Comparison of ENCODE assay signal across 1 cellular context in the genomic region with DNA sequence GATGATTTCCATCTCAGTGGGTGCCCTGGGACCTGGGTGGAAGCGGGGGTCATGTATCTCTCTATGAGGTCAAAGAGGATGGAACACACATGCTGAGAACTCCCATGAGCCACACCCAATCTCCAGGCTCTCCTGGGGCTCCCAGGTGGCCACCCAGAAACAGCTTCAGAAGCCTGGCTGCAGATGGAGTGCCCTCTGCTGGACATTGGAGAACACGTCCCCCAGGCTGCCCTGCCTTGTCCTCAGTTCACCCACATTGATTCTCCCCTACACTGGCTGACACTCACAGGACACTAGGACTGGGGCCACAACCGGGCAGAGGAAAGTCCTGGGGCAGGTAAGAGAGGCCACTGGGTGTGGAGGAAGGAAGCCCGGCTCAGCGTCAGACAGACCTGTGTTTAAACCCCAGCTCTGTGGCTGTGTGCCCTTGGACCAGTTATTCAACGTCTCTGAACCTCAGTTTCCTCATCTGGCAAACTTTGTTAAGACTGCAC.
TF ChIP-seq lines count a peak whose summit lies in the region.

No MANE protein-coding gene starts in this region.

TF ChIP-seq in GM12878, 131 proteins besides CTCF, POLR2A, EP300 and RAD21 (continued from another document):
- TF ChIP-seq, protein P1, sequence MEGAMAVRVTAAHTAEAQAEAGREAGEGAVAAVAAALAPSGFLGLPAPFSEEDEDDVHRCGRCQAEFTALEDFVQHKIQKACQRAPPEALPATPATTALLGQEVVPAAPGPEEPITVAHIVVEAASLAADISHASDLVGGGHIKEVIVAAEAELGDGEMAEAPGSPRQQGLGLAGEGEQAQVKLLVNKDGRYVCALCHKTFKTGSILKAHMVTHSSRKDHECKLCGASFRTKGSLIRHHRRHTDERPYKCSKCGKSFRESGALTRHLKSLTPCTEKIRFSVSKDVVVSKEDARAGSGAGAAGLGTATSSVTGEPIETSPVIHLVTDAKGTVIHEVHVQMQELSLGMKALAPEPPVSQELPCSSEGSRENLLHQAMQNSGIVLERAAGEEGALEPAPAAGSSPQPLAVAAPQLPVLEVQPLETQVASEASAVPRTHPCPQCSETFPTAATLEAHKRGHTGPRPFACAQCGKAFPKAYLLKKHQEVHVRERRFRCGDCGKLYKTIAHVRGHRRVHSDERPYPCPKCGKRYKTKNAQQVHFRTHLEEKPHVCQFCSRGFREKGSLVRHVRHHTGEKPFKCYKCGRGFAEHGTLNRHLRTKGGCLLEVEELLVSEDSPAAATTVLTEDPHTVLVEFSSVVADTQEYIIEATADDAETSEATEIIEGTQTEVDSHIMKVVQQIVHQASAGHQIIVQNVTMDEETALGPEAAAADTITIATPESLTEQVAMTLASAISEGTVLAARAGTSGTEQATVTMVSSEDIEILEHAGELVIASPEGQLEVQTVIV (IDR thresholded peaks at IDR 0.05; ENCODE audit: borderline replicate concordance, partially characterized antibody), result no peak
- TF ChIP-seq, protein P2, sequence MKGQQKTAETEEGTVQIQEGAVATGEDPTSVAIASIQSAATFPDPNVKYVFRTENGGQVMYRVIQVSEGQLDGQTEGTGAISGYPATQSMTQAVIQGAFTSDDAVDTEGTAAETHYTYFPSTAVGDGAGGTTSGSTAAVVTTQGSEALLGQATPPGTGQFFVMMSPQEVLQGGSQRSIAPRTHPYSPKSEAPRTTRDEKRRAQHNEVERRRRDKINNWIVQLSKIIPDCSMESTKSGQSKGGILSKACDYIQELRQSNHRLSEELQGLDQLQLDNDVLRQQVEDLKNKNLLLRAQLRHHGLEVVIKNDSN (IDR thresholded peaks at IDR 0.05; ENCODE audit: borderline replicate concordance, extremely low read length, insufficient read depth, low read depth, low read length), result no peak
- no peak for TF ChIP-seq NR2C2 (IDR thresholded peaks at IDR 0.05; ENCODE audit: borderline replicate concordance, control insufficient read depth, insufficient read length, low read depth)
- no peak for TF ChIP-seq SP1 (IDR thresholded peaks at IDR 0.05; ENCODE audit: low read depth, low read length)
- TF ChIP-seq BHLHE40 (IDR thresholded peaks at IDR 0.05; ENCODE audit: borderline replicate concordance in 1 of 2, low read depth in 2 of 2, low read length in 1 of 2), result peak in 1 of 2 experiments; percentile 9; a peak in 1 of 4 replicates
- TF ChIP-seq POLR2AphosphoS5 (IDR thresholded peaks at IDR 0.05; ENCODE audit: low read length), result no peak
- TF ChIP-seq SUPT20H (IDR thresholded peaks at IDR 0.05; ENCODE audit: borderline replicate concordance, control insufficient read depth, low read depth, low read length), result no peak
- TF ChIP-seq, protein P3, sequence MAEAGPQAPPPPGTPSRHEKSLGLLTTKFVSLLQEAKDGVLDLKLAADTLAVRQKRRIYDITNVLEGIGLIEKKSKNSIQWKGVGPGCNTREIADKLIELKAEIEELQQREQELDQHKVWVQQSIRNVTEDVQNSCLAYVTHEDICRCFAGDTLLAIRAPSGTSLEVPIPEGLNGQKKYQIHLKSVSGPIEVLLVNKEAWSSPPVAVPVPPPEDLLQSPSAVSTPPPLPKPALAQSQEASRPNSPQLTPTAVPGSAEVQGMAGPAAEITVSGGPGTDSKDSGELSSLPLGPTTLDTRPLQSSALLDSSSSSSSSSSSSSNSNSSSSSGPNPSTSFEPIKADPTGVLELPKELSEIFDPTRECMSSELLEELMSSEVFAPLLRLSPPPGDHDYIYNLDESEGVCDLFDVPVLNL (IDR thresholded peaks at IDR 0.05; ENCODE audit: low read depth, low read length), result no peak
- 0 out of 2 replicates have a peak, but pooled peaks have one; percentile 4 for TF ChIP-seq ZNF24 (IDR thresholded peaks at IDR 0.05)
- TF ChIP-seq FOXM1 (IDR thresholded peaks at IDR 0.05; ENCODE audit: low read depth, low read length), result no peak
- no peak for TF ChIP-seq SMAD5 (IDR thresholded peaks at IDR 0.05; ENCODE audit: low read depth)
- peak; percentile 60 for TF ChIP-seq MEF2B (IDR thresholded peaks at IDR 0.05; ENCODE audit: partially characterized antibody, poor library complexity, severe bottlenecking)
- TF ChIP-seq HDGF (IDR thresholded peaks at IDR 0.05), result no peak
- TF ChIP-seq MEF2A (IDR thresholded peaks at IDR 0.05; ENCODE audit: insufficient read depth, low read depth, low read length), result no peak
- TF ChIP-seq, protein P4, sequence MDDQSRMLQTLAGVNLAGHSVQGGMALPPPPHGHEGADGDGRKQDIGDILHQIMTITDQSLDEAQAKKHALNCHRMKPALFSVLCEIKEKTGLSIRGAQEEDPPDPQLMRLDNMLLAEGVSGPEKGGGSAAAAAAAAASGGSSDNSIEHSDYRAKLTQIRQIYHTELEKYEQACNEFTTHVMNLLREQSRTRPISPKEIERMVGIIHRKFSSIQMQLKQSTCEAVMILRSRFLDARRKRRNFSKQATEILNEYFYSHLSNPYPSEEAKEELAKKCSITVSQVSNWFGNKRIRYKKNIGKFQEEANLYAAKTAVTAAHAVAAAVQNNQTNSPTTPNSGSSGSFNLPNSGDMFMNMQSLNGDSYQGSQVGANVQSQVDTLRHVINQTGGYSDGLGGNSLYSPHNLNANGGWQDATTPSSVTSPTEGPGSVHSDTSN (IDR thresholded peaks at IDR 0.05; ENCODE audit: insufficient replicate concordance, low read depth, low read length), result no peak
- TF ChIP-seq RUNX3 (IDR thresholded peaks at IDR 0.05; ENCODE audit: low read length), result no peak
- no peak; the same call in 1 of the 2 replicates for TF ChIP-seq STAT1 (conservative IDR thresholded peaks at IDR 0.05)
- TF ChIP-seq ZSCAN29 (IDR thresholded peaks at IDR 0.05), result no peak
- no peak for TF ChIP-seq JUNB (IDR thresholded peaks at IDR 0.05)
- TF ChIP-seq, protein P5, sequence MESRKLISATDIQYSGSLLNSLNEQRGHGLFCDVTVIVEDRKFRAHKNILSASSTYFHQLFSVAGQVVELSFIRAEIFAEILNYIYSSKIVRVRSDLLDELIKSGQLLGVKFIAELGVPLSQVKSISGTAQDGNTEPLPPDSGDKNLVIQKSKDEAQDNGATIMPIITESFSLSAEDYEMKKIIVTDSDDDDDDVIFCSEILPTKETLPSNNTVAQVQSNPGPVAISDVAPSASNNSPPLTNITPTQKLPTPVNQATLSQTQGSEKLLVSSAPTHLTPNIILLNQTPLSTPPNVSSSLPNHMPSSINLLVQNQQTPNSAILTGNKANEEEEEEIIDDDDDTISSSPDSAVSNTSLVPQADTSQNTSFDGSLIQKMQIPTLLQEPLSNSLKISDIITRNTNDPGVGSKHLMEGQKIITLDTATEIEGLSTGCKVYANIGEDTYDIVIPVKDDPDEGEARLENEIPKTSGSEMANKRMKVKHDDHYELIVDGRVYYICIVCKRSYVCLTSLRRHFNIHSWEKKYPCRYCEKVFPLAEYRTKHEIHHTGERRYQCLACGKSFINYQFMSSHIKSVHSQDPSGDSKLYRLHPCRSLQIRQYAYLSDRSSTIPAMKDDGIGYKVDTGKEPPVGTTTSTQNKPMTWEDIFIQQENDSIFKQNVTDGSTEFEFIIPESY (IDR thresholded peaks at IDR 0.05), result no peak
- TF ChIP-seq, protein P6, sequence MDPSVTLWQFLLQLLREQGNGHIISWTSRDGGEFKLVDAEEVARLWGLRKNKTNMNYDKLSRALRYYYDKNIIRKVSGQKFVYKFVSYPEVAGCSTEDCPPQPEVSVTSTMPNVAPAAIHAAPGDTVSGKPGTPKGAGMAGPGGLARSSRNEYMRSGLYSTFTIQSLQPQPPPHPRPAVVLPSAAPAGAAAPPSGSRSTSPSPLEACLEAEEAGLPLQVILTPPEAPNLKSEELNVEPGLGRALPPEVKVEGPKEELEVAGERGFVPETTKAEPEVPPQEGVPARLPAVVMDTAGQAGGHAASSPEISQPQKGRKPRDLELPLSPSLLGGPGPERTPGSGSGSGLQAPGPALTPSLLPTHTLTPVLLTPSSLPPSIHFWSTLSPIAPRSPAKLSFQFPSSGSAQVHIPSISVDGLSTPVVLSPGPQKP (IDR thresholded peaks at IDR 0.05; ENCODE audit: low read depth, low read length), result 0 out of 2 replicates have a peak, but pooled peaks have one; percentile 61
- no peak for TF ChIP-seq SMAD1 (IDR thresholded peaks at IDR 0.05; ENCODE audit: low read depth, partially characterized antibody)
- TF ChIP-seq CBFB (IDR thresholded peaks at IDR 0.05; ENCODE audit: low read depth), result no peak
- TF ChIP-seq, protein P7, sequence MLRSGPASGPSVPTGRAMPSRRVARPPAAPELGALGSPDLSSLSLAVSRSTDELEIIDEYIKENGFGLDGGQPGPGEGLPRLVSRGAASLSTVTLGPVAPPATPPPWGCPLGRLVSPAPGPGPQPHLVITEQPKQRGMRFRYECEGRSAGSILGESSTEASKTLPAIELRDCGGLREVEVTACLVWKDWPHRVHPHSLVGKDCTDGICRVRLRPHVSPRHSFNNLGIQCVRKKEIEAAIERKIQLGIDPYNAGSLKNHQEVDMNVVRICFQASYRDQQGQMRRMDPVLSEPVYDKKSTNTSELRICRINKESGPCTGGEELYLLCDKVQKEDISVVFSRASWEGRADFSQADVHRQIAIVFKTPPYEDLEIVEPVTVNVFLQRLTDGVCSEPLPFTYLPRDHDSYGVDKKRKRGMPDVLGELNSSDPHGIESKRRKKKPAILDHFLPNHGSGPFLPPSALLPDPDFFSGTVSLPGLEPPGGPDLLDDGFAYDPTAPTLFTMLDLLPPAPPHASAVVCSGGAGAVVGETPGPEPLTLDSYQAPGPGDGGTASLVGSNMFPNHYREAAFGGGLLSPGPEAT (IDR thresholded peaks at IDR 0.05; ENCODE audit: low read depth), result no peak
